ENCODE assay signal across 33 cellular contexts in genomic region chr15:93110502-93111040, GRCh38. TPM values are rescaled to one million over a fixed set of nuclear protein-coding genes. Genes with fewer than 3 reads are reported as not detected.
"Had no signal": no experiment of that assay in that cellular context is flagged by ENCODE, and none has a peak within 500 bp of the region (broad histone marks: within the 10 kb centered on the region; RNA-seq: fewer than 3 reads in every experiment).

No MANE protein-coding gene starts in this region.

- H3K27me3 ChIP-seq: colonic mucosa, gastrocnemius medialis, pancreas had no signal

- H3K4me1 ChIP-seq: adrenal gland, colonic mucosa, esophagus squamous epithelium, gastrocnemius medialis, pancreas, upper lobe of left lung had no signal

- ATAC-seq: activated CD4-positive, CD25-positive, alpha-beta regulatory T cell treated with anti-CD3 and anti-CD28 coated beads, Interleukin-2, amount 50 U/mL, for 24 hours; gastrocnemius medialis; left colon; pancreas; right cardiac atrium had no signal

- H3K4me3 ChIP-seq: adrenal gland, cardiac muscle cell, colonic mucosa, esophagus squamous epithelium, gastrocnemius medialis, hepatocyte, pancreas, spleen, thoracic aorta, upper lobe of left lung had no signal

- H2AFZ ChIP-seq: hepatocyte had no signal

- H3K36me3 ChIP-seq: adrenal gland, cardiac muscle cell, colonic mucosa, gastrocnemius medialis, pancreas, spleen, thoracic aorta, upper lobe of left lung, WERI-Rb-1 had no signal

- H3K79me2 ChIP-seq: hepatocyte had no signal

- H3K4me1 Mint-ChIP-seq: memory B cell, nephron had no signal

- H3K27ac ChIP-seq: adrenal gland, cardiac muscle cell, colonic mucosa, epithelial cell of prostate, esophagus squamous epithelium, gastrocnemius medialis, hepatocyte, pancreas, spleen, thoracic aorta, upper lobe of left lung, WERI-Rb-1 had no signal

- H3K4me2 ChIP-seq: hepatocyte had no signal

- H3K27me3 Mint-ChIP-seq: brain had no signal

- H3K27ac Mint-ChIP-seq: activated naive CD4-positive, alpha-beta T cell treated with anti-CD3 and anti-CD28 coated beads for 36 hours; activated naive CD8-positive, alpha-beta T cell treated with anti-CD3 and anti-CD28 coated beads for 36 hours; brain; memory B cell; nephron; T-helper 2 cell treated with Interferon-gamma antibody and Interleukin-4, amounts not matched to agents 5 μg/mL and 100 μg/mL, for 36 hours had no signal

- H3K4me3 Mint-ChIP-seq: activated naive CD4-positive, alpha-beta T cell treated with anti-CD3 and anti-CD28 coated beads for 36 hours; activated naive CD8-positive, alpha-beta T cell treated with anti-CD3 and anti-CD28 coated beads for 36 hours; brain; memory B cell; nephron; T-helper 2 cell treated with Interferon-gamma antibody and Interleukin-4, amounts not matched to agents 5 μg/mL and 100 μg/mL, for 36 hours had no signal

- H3K9me3 Mint-ChIP-seq: activated naive CD4-positive, alpha-beta T cell treated with anti-CD3 and anti-CD28 coated beads for 36 hours; activated naive CD8-positive, alpha-beta T cell treated with anti-CD3 and anti-CD28 coated beads for 36 hours; nephron; T-helper 2 cell treated with Interferon-gamma antibody and Interleukin-4, amounts not matched to agents 5 μg/mL and 100 μg/mL, for 36 hours had no signal

- H3K36me3 Mint-ChIP-seq: activated naive CD8-positive, alpha-beta T cell treated with anti-CD3 and anti-CD28 coated beads for 36 hours; memory B cell had no signal

- DNase-seq: activated CD4-positive, alpha-beta T cell treated with anti-CD3 and anti-CD28 coated beads for 48 hours; activated CD4-positive, alpha-beta T cell treated with anti-CD3 and anti-CD28 coated beads, Interleukin-2, amount 50 U/mL, for 48 hours; activated CD8-positive, alpha-beta memory T cell treated with anti-CD3 and anti-CD28 coated beads for 24 hours; activated effector memory CD4-positive, alpha-beta T cell treated with Interleukin-2 at 50 U/mL for 16 hours; activated naive CD4-positive, alpha-beta T cell treated with anti-CD3 and anti-CD28 coated beads for 36 hours; activated naive CD8-positive, alpha-beta T cell treated with anti-CD3 and anti-CD28 coated beads for 36 hours; adrenal gland; aorta; cerebellar nuclear complex; colonic mucosa; effector CD8-positive, alpha-beta T cell; esophagus squamous epithelium; gastrocnemius medialis; left colon; midbrain; pancreas; right cardiac atrium; spleen; stimulated activated CD4-positive, alpha-beta T cell treated with anti-CD3 and anti-CD28 coated beads, Interleukin-2, amount 100 ng/mL, for 48 hours; stimulated activated naive CD4-positive, alpha-beta T cell treated with Interleukin-2 at 50 U/mL for 16 hours; T-helper 1 cell; upper lobe of left lung; WERI-Rb-1 had no signal

- H3K9me3 ChIP-seq: adrenal gland, colonic mucosa, esophagus squamous epithelium, gastrocnemius medialis, pancreas, spleen, thoracic aorta, upper lobe of left lung had no signal

RNA-seq across cellular contexts. Expression of gene RGMA, which starts 21.6 kb away (rescaled TPM):
- total RNA-seq: pulmonary artery endothelial cell had no signal
